Comparison of ENCODE assay signal across 23 cellular contexts in genomic region chr4:16674133-16674532, GRCh38.
"Had no signal": no experiment of that assay in that cellular context is flagged by ENCODE, and none has a peak within 500 bp of the region (broad histone marks: within the 10 kb centered on the region; RNA-seq: fewer than 3 reads in every experiment).

No MANE protein-coding gene starts in this region.

- H3K27ac Mint-ChIP-seq: dendritic cell treated with granulocyte-macrophage colony-stimulating factor and Interleukin-4, amounts not matched to agents 40 ng/mL and 50 ng/mL, for 4 days; immature natural killer cell; naive thymus-derived CD8-positive, alpha-beta T cell; stimulated activated naive CD8-positive, alpha-beta T cell treated with anti-CD3 and anti-CD28 coated beads, Interleukin-15, amount 100 ng/mL, for 72 hours had no signal

- H3K4me2 ChIP-seq: smooth muscle cell had no signal

- H3K36me3 Mint-ChIP-seq: naive thymus-derived CD8-positive, alpha-beta T cell had no signal

- H3K36me3 ChIP-seq: colonic mucosa, esophagus squamous epithelium, lower lobe of right lung, ovary, right lobe of liver, thyroid gland, vagina had no signal

- H3K9me3 ChIP-seq: colonic mucosa, esophagus squamous epithelium, lower lobe of right lung, ovary, right lobe of liver, thyroid gland, vagina had no signal

- H3K9me3 Mint-ChIP-seq: dendritic cell treated with granulocyte-macrophage colony-stimulating factor and Interleukin-4, amounts not matched to agents 40 ng/mL and 50 ng/mL, for 4 days; immature natural killer cell; stimulated activated naive CD8-positive, alpha-beta T cell treated with anti-CD3 and anti-CD28 coated beads, Interleukin-15, amount 100 ng/mL, for 72 hours had no signal

- H3K27ac ChIP-seq: colonic mucosa, esophagus squamous epithelium, lower lobe of right lung, ovary, right lobe of liver, thyroid gland, vagina had no signal

- DNase-seq: colonic mucosa; effector memory CD4-positive, alpha-beta T cell; erythroblast; esophagus squamous epithelium; foreskin melanocyte; immature natural killer cell; left ventricle myocardium superior; lower lobe of right lung; naive thymus-derived CD8-positive, alpha-beta T cell; occipital lobe; ovary; right lobe of liver; stimulated activated CD4-positive, alpha-beta T cell treated with anti-CD3 and anti-CD28 coated beads, Interleukin-12 subunit alpha, Interleukin-12 subunit beta, amount 100 ng/mL, for 4 hours; stimulated activated CD4-positive, alpha-beta T cell treated with anti-CD3 and anti-CD28 coated beads, Interleukin-1b, Interleukin-23, amount 100 ng/mL, for 48 hours; stimulated activated CD4-positive, alpha-beta T cell treated with anti-CD3 and anti-CD28 coated beads, Interleukin-4, amount 100 ng/mL, for 1 hour; stimulated activated CD8-positive, alpha-beta memory T cell treated with anti-CD3 and anti-CD28 coated beads, Interleukin-4, amount 100 ng/mL, for 48 hours; stimulated activated naive CD4-positive, alpha-beta T cell; stimulated activated naive CD8-positive, alpha-beta T cell treated with anti-CD3 and anti-CD28 coated beads, Interleukin-15, amount 100 ng/mL, for 72 hours; thyroid gland; trophoblast cell had no signal

- H3K4me1 ChIP-seq: colonic mucosa, right lobe of liver had no signal

- H3K27me3 Mint-ChIP-seq: dendritic cell treated with granulocyte-macrophage colony-stimulating factor and Interleukin-4, amounts not matched to agents 40 ng/mL and 50 ng/mL, for 4 days; stimulated activated naive CD8-positive, alpha-beta T cell treated with anti-CD3 and anti-CD28 coated beads, Interleukin-15, amount 100 ng/mL, for 72 hours had no signal

- H3K4me3 ChIP-seq: colonic mucosa, esophagus squamous epithelium, lower lobe of right lung, ovary, right lobe of liver, smooth muscle cell, thyroid gland, vagina had no signal

- H3K4me3 Mint-ChIP-seq: dendritic cell treated with granulocyte-macrophage colony-stimulating factor and Interleukin-4, amounts not matched to agents 40 ng/mL and 50 ng/mL, for 4 days; immature natural killer cell; naive thymus-derived CD8-positive, alpha-beta T cell; stimulated activated naive CD8-positive, alpha-beta T cell treated with anti-CD3 and anti-CD28 coated beads, Interleukin-15, amount 100 ng/mL, for 72 hours had no signal

- H3K4me1 Mint-ChIP-seq: immature natural killer cell; naive thymus-derived CD8-positive, alpha-beta T cell; stimulated activated naive CD8-positive, alpha-beta T cell treated with anti-CD3 and anti-CD28 coated beads, Interleukin-15, amount 100 ng/mL, for 72 hours had no signal

- H3K27me3 ChIP-seq: colonic mucosa, esophagus squamous epithelium, ovary, right lobe of liver, thyroid gland, vagina had no signal
